ENCODE assay signal across 16 cellular contexts in genomic region chr2:178863130-178863855, GRCh38. TPM values are rescaled to one million over a fixed set of nuclear protein-coding genes. Genes with fewer than 3 reads are reported as not detected.
DNase-seq lines count a peak whose midpoint lies in the region; ATAC-seq, FAIRE-seq and TF ChIP-seq lines count a peak whose summit lies in the region.
"Had no signal": no experiment of that assay in that cellular context is flagged by ENCODE, and none has a peak within 500 bp of the region (broad histone marks: within the 10 kb centered on the region; RNA-seq: fewer than 3 reads in every experiment).

No MANE protein-coding gene starts in this region.

- no peak overlapping the region for H3K27ac ChIP-seq in GM23338 (ENCODE audit: low read depth)
- peak overlapping the region; percentile 85 to 87 for H3K27ac ChIP-seq in ascending aorta
- H3K27ac ChIP-seq in keratinocyte (ENCODE audit: control insufficient read depth, insufficient read depth, low read length) = no peak overlapping the region
- peak overlapping the region in 4 of 5 donors; percentile 51 to 70 (median 54) for H3K27ac ChIP-seq in stomach

- H3K27me3 Mint-ChIP-seq in GM23338 (ENCODE audit: insufficient read depth, low read depth, poor library complexity) = peaks cover 3% of the 10 kb centered on the region
- H3K27me3 Mint-ChIP-seq: IgD-negative memory B cell; natural killer cell treated with Interleukin-12 subunit alpha and Interleukin-12 subunit beta and Interleukin-15 and Interleukin-18, amount 100 ng/mL, for 72 hours had no signal

- ATAC-seq in GM23338 (no peak), GM21723 (IDR thresholded peaks at IDR 0.05; ENCODE audit: unreplicated experiment) (no peak), HG03139 (IDR thresholded peaks at IDR 0.05; ENCODE audit: unreplicated experiment) (no peak)
- ATAC-seq: natural killer cell treated with Interleukin-12 subunit alpha and Interleukin-12 subunit beta and Interleukin-15 and Interleukin-18, amount 100 ng/mL, for 72 hours had no signal

- H3K27ac Mint-ChIP-seq in GM23338 = no peak overlapping the region; the same call in 1 of the 2 replicates
- H3K27ac Mint-ChIP-seq: IgD-negative memory B cell; natural killer cell treated with Interleukin-12 subunit alpha and Interleukin-12 subunit beta and Interleukin-15 and Interleukin-18, amount 100 ng/mL, for 72 hours had no signal

- DNase-seq in GM23338 (ENCODE audit: low spot score) = no peak
- no peak for DNase-seq in ascending aorta (ENCODE audit: low spot score in 2 of 2)
- no peak for DNase-seq in keratinocyte (ENCODE audit: low read depth, low spot score)
- no peak for DNase-seq in stomach
- DNase-seq in NCI-H2171 (lab: John Stamatoyannopoulos, UW) = no peak
- no peak for DNase-seq in NCI-H69 (lab: John Stamatoyannopoulos, UW)
- DNase-seq: BE2C, NCI-H1436 treated with DMSO at 0.1 percent for 48 hours, NCI-H524 treated with DMSO at 0.1 percent for 48 hours, RPMI8226, T-helper 2 cell, trophoblast cell had no signal

- H4K20me1 ChIP-seq in GM23338 (replicated peaks; ENCODE audit: insufficient read depth) = no peaks in the 10 kb centered on the region
- no peaks in the 10 kb centered on the region for H4K20me1 ChIP-seq in keratinocyte (ENCODE audit: control insufficient read depth, extremely low read depth, insufficient read depth, low read length)

- H3K4me2 ChIP-seq in GM23338 = peak overlapping the region; percentile 23
- peak overlapping the region; percentile 29 for H3K4me2 ChIP-seq in keratinocyte (ENCODE audit: control insufficient read depth, extremely low read depth, insufficient read depth, low read depth, low read length)

- FAIRE-seq in keratinocyte (lab: Jason Lieb, UNC) = peak; percentile 9

- H3K9me3 ChIP-seq in ascending aorta = no peaks in the 10 kb centered on the region
- H3K9me3 ChIP-seq in keratinocyte (ENCODE audit: control insufficient read depth, low read depth, low read length) = no peaks in the 10 kb centered on the region
- no peaks in the 10 kb centered on the region for H3K9me3 ChIP-seq in stomach
- H3K9me3 ChIP-seq: BE2C had no signal

- no peak for TF ChIP-seq EP300 in stomach (IDR thresholded peaks at IDR 0.05)

- intact Hi-C loops in ascending aorta (cut with DNase I) (loop anchor here (10.0 kb wide), 1 partner anchor 402 kb away; the partner anchor contains the start of gene SESTD1), stomach (cut with DNase I; ENCODE audit: low total_unique reads) (no loop called here)

- no peaks in the 10 kb centered on the region for H3K36me3 ChIP-seq in GM23338 (ENCODE audit: insufficient read depth)
- H3K36me3 ChIP-seq in ascending aorta = no peaks in the 10 kb centered on the region
- H3K36me3 ChIP-seq in keratinocyte (ENCODE audit: control insufficient read depth in 2 of 2, extremely low read depth in 1 of 2, insufficient read depth in 2 of 2, low read length in 2 of 2) = no peaks in the 10 kb centered on the region
- no peaks in the 10 kb centered on the region for H3K36me3 ChIP-seq in stomach
- H3K36me3 ChIP-seq: BE2C had no signal

- H3K4me1 ChIP-seq in GM23338 (ENCODE audit: insufficient read depth) = peaks cover 29% of the 10 kb centered on the region
- H3K4me1 ChIP-seq in ascending aorta = peaks cover 8 to 35% of the 10 kb centered on the region in 2 donors
- peaks cover 8% of the 10 kb centered on the region for H3K4me1 ChIP-seq in keratinocyte (ENCODE audit: control insufficient read depth, extremely low read depth, insufficient read depth, low read length)
- peaks cover 0 to 24% (median 3%) of the 10 kb centered on the region in 4 donors for H3K4me1 ChIP-seq in stomach
- H3K4me1 ChIP-seq: BE2C had no signal

- no peaks in the 10 kb centered on the region for H3K9me2 ChIP-seq in GM23338 (ENCODE audit: insufficient read depth)

- H3K9me3 Mint-ChIP-seq in GM23338 = peaks cover 2% of the 10 kb centered on the region; the same call in 1 of the 3 replicates
- H3K9me3 Mint-ChIP-seq: IgD-negative memory B cell; natural killer cell treated with Interleukin-12 subunit alpha and Interleukin-12 subunit beta and Interleukin-15 and Interleukin-18, amount 100 ng/mL, for 72 hours had no signal

- no peaks in the 10 kb centered on the region for H3F3A ChIP-seq in GM23338 (replicated peaks; ENCODE audit: low read depth)

- TF ChIP-seq POLR2A in stomach (IDR thresholded peaks at IDR 0.05) = no peak

- H3K27me3 ChIP-seq in GM23338 (ENCODE audit: insufficient read depth) (no peaks in the 10 kb centered on the region), ascending aorta (no peaks in the 10 kb centered on the region), keratinocyte (ENCODE audit: control insufficient read depth, extremely low read depth, insufficient read depth, low read length) (no peaks in the 10 kb centered on the region), stomach (no peaks in the 10 kb centered on the region)
- H3K27me3 ChIP-seq: BE2C had no signal

- H3K36me3 Mint-ChIP-seq in GM23338 (ENCODE audit: low read depth) = peaks cover 12% of the 10 kb centered on the region; the same call in 1 of the 3 replicates
- H3K36me3 Mint-ChIP-seq: natural killer cell treated with Interleukin-12 subunit alpha and Interleukin-12 subunit beta and Interleukin-15 and Interleukin-18, amount 100 ng/mL, for 72 hours had no signal

- 33 to 55% (median 38%) methylated on average over 5 of the region's 5 CpGs for WGBS in stomach, 5 donors

- H3K4me3 Mint-ChIP-seq in GM23338 = no peak overlapping the region
- H3K4me3 Mint-ChIP-seq: IgD-negative memory B cell; natural killer cell treated with Interleukin-12 subunit alpha and Interleukin-12 subunit beta and Interleukin-15 and Interleukin-18, amount 100 ng/mL, for 72 hours had no signal

- H3K4me1 Mint-ChIP-seq in GM23338 = peaks cover 30% of the 10 kb centered on the region
- H3K4me1 Mint-ChIP-seq: IgD-negative memory B cell had no signal

- no peak overlapping the region for H3K4me3 ChIP-seq in GM23338
- no peak overlapping the region for H3K4me3 ChIP-seq in ascending aorta
- no peak overlapping the region for H3K4me3 ChIP-seq in keratinocyte (ENCODE audit: control insufficient read depth in 2 of 3, extremely low read depth in 1 of 3, insufficient read depth in 2 of 3, low read depth in 1 of 3, low read length in 3 of 3)
- no peak overlapping the region for H3K4me3 ChIP-seq in stomach

- H3K9me1 ChIP-seq in keratinocyte (ENCODE audit: control insufficient read depth, extremely low read depth, insufficient read depth, low read length) = no peaks in the 10 kb centered on the region

- no peak overlapping the region for H3K9ac ChIP-seq in keratinocyte (ENCODE audit: control insufficient read depth, extremely low read depth, insufficient read depth, low read length)

- no peaks in the 10 kb centered on the region for H3K79me2 ChIP-seq in GM23338 (replicated peaks; ENCODE audit: insufficient read depth)
- H3K79me2 ChIP-seq in keratinocyte (ENCODE audit: control insufficient read depth, insufficient read depth, low read length) = no peaks in the 10 kb centered on the region

- dilution Hi-C loops in keratinocyte (cut with MboI; ENCODE audit: extremely low pct_ligation_motif_present, low sequenced_read_pairs) = no loop called here

- peak overlapping the region; percentile 28; the same call in 1 of the 2 replicates for H2AFZ ChIP-seq in GM23338
- peak overlapping the region; percentile 72 for H2AFZ ChIP-seq in keratinocyte (ENCODE audit: control insufficient read depth, low read length)

- TF ChIP-seq CTCF in GM23338 (conservative IDR thresholded peaks at IDR 0.05; ENCODE audit: low read depth in 2 of 2) (no peak), ascending aorta (IDR thresholded peaks at IDR 0.05) (no peak), keratinocyte (optimal IDR thresholded peaks at IDR 0.05 in 1 of 3, IDR thresholded peaks at IDR 0.05 in 1 of 3, conservative IDR thresholded peaks at IDR 0.05 in 1 of 3; ENCODE audit: extremely low read depth in 1 of 3, insufficient read depth in 2 of 3, low read length in 3 of 3) (no peak), stomach (IDR thresholded peaks at IDR 0.05) (no peak)

TF ChIP-seq in GM23338, 12 proteins besides CTCF, POLR2A, EP300 and RAD21:
- TF ChIP-seq NANOG (IDR thresholded peaks at IDR 0.05; ENCODE audit: borderline replicate concordance) (no peak), STAT1 (IDR thresholded peaks at IDR 0.05; ENCODE audit: unreplicated experiment) (no peak), EZH2phosphoT487 (IDR thresholded peaks at IDR 0.05; ENCODE audit: unreplicated experiment) (no peak), ZNF331 (CRISPR knock-in tag; IDR thresholded peaks at IDR 0.05; ENCODE audit: low read depth) (no peak), ZNF114 (CRISPR knock-in tag; IDR thresholded peaks at IDR 0.05) (no peak)
- TF ChIP-seq, protein P1, sequence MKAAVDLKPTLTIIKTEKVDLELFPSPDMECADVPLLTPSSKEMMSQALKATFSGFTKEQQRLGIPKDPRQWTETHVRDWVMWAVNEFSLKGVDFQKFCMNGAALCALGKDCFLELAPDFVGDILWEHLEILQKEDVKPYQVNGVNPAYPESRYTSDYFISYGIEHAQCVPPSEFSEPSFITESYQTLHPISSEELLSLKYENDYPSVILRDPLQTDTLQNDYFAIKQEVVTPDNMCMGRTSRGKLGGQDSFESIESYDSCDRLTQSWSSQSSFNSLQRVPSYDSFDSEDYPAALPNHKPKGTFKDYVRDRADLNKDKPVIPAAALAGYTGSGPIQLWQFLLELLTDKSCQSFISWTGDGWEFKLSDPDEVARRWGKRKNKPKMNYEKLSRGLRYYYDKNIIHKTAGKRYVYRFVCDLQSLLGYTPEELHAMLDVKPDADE (IDR thresholded peaks at IDR 0.05) = no peak

RNA-seq across cellular contexts. Expression of gene TTN, which starts 56.1 kb away (rescaled TPM):
- total RNA-seq in GM23338 (2014; rRNA removed; shearing (Covaris generic)) = 8.3 and 12.5 TPM in 2 replicates
- polyA plus RNA-seq in GM23338 (2016; fragmentation: Nextera tagmentation; extraction: Ambion mirVana) (13.2 and 15.7 TPM in 2 replicates), keratinocyte (under 0.01 to 0.11 TPM (median 0.01 TPM) in 3 replicates), stomach (under 1 TPM; 0.03 to 0.37 (median 0.31) TPM)
- total RNA-seq in ascending aorta (7.6 TPM), stomach (10 to 100 TPM in 1 of 5 donors, 1 to 10 TPM in 4; 1.8 to 12.8 (median 3.9) TPM)
- not detected for polyA plus RNA-seq in keratinocyte (2011; ENCODE audit: low read depth)
- 0.01 TPM in 1 of 2 replicates, not detected in the other for polyA plus RNA-seq in keratinocyte (2011; cell fraction: cytosol; rRNA removed)
- polyA plus RNA-seq in keratinocyte (2011; cell fraction: nucleus; rRNA removed) = 0.01 and 0.04 TPM in 2 replicates
- 0.06 and 0.17 TPM in 2 replicates for polyA plus RNA-seq in keratinocyte (2012; ENCODE audit: low replicate concordance)
- polyA minus RNA-seq in keratinocyte = under 0.01 to 0.03 TPM in 2 of 3 replicates, not detected in the other
- not detected for polyA minus RNA-seq in keratinocyte (2011; cell fraction: cytosol; rRNA and poly(A)+ RNA removed)
- under 0.01 and 0.08 TPM in 2 replicates for polyA minus RNA-seq in keratinocyte (2011; cell fraction: nucleus; rRNA and poly(A)+ RNA removed)

Comparison
In these comparisons a context has a peak if more than half of its experiments do, and no peak if none do; other contexts are left out.
1. H3K27ac ChIP-seq: peak in ascending aorta (2 of 2) and stomach (4 of 5); none in GM23338 (single experiment) and keratinocyte (single experiment).